In the genomic region with DNA sequence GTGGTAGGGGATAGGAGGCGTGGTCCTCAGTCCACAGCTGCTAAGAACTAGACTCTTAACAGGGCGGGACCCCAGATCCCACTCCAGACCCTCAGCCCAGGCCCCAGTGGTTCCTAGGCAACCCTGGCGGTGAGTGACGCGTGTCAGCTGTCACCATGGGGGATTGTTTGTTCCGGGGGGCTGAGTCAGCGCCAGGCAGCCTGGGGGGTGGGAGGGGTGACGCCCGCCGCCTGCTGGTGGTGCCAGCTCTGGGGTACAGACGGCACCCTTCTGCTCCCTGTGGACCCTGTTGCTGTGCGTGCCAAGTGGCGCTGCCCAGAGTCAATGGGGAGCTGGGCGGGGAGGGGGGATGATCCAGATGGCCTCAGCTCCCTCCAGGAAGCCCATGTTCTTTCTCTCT, we compare ENCODE assay signal across 23 cellular contexts. TPM values are rescaled to one million over a fixed set of nuclear protein-coding genes. Genes with fewer than 3 reads are reported as not detected.
DNase-seq lines count a peak whose midpoint lies in the region; FAIRE-seq and TF ChIP-seq lines count a peak whose summit lies in the region.
"Had no signal": no experiment of that assay in that cellular context is flagged by ENCODE, and none has a peak within 500 bp of the region (broad histone marks: within the 10 kb centered on the region; RNA-seq: fewer than 3 reads in every experiment).

No MANE protein-coding gene starts in this region.

- no peak overlapping the region for H3K4me3 Mint-ChIP-seq in astrocyte (ENCODE audit: unreplicated experiment)
- H3K4me3 Mint-ChIP-seq: activated CD8-positive, alpha-beta T cell treated with anti-CD3 and anti-CD28 coated beads, Interleukin-2, amount 10 ng/mL, durations not matched to agents 7 days and 5 days; activated naive CD8-positive, alpha-beta T cell treated with anti-CD3 and anti-CD28 coated beads for 36 hours; B cell had no signal

- no peaks in the 10 kb centered on the region for H3K9me3 Mint-ChIP-seq in astrocyte (ENCODE audit: unreplicated experiment)
- H3K9me3 Mint-ChIP-seq: activated naive CD8-positive, alpha-beta T cell treated with anti-CD3 and anti-CD28 coated beads for 36 hours; H9; T-cell had no signal

- H2AFZ ChIP-seq in astrocyte (ENCODE audit: low read depth, low read length) (no peak overlapping the region), neural cell (ENCODE audit: low read depth, low read length) (no peak overlapping the region)
- H2AFZ ChIP-seq: parathyroid adenoma had no signal

- TF ChIP-seq EP300 in neural cell (conservative IDR thresholded peaks at IDR 0.05; ENCODE audit: poor library complexity, severe bottlenecking) (no peak), sigmoid colon (IDR thresholded peaks at IDR 0.05) (no peak)

- H3K79me2 ChIP-seq in astrocyte (ENCODE audit: insufficient read depth, low read length), result peaks cover 9% of the 10 kb centered on the region
- peaks cover 58% of the 10 kb centered on the region for H3K79me2 ChIP-seq in neural cell (replicated peaks; ENCODE audit: insufficient read depth, low read length)
- H3K79me2 ChIP-seq: parathyroid adenoma had no signal

- no peak for TF ChIP-seq RAD21 in neural cell (conservative IDR thresholded peaks at IDR 0.05)

- peaks cover 0 to 20% (median 11%) of the 10 kb centered on the region in 11 experiments; a peak in 13 of 22 replicates for H3K27me3 ChIP-seq in BLaER1 treated with 17β-estradiol and CSF1 and Interleukin-3, amounts not matched to agents 10 nM and 100 nM
- H3K27me3 ChIP-seq in astrocyte (ENCODE audit: insufficient read depth, low read length) (no peaks in the 10 kb centered on the region), neural cell (ENCODE audit: insufficient read depth, low read depth, low read length) (no peaks in the 10 kb centered on the region), sigmoid colon (no peaks in the 10 kb centered on the region)
- H3K27me3 ChIP-seq: suprapubic skin had no signal

- H3K4me1 Mint-ChIP-seq in astrocyte (ENCODE audit: low read depth, unreplicated experiment), result peaks cover 4% of the 10 kb centered on the region

- no peak overlapping the region for H3K27ac Mint-ChIP-seq in astrocyte (ENCODE audit: unreplicated experiment)
- H3K27ac Mint-ChIP-seq: activated naive CD8-positive, alpha-beta T cell treated with anti-CD3 and anti-CD28 coated beads for 36 hours; H9; T-cell had no signal

- no peak for TF ChIP-seq POLR2A in sigmoid colon (IDR thresholded peaks at IDR 0.05)

- H3K4me1 ChIP-seq in BLaER1 treated with 17β-estradiol and CSF1 and Interleukin-3, amounts not matched to agents 10 nM and 100 nM, result peaks cover 18 to 74% (median 61%) of the 10 kb centered on the region in 10 experiments
- peaks cover 18% of the 10 kb centered on the region for H3K4me1 ChIP-seq in astrocyte (ENCODE audit: insufficient read depth, low read length)
- H3K4me1 ChIP-seq in sigmoid colon, result peaks cover 0 to 30% (median 28%) of the 10 kb centered on the region in 4 donors
- H3K4me1 ChIP-seq: parathyroid adenoma had no signal

- H3K9me2 ChIP-seq in neural cell (ENCODE audit: insufficient read depth, low read length), result no peaks in the 10 kb centered on the region

- H3K9ac ChIP-seq in BLaER1 treated with 17β-estradiol and CSF1 and Interleukin-3, amounts not matched to agents 10 nM and 100 nM, result 0 out of 22 replicates have a peak overlapping the region, but pooled peaks of 1 of the 11 experiments have one; percentile 2
- H3K9ac ChIP-seq in astrocyte (ENCODE audit: low read length) (no peak overlapping the region), neural cell (ENCODE audit: low read length) (peak overlapping the region; percentile 99)
- H3K9ac ChIP-seq: parathyroid adenoma had no signal

- 88 to 89% methylated on average over 14 of the region's 14 CpGs for WGBS in sigmoid colon, 2 donors

- peaks cover 34 to 94% (median 70%) of the 10 kb centered on the region in 11 experiments for H4K20me1 ChIP-seq in BLaER1 treated with 17β-estradiol and CSF1 and Interleukin-3, amounts not matched to agents 10 nM and 100 nM
- H4K20me1 ChIP-seq in astrocyte (ENCODE audit: insufficient read depth, low read length), result peaks cover 67% of the 10 kb centered on the region
- peaks cover 8% of the 10 kb centered on the region for H4K20me1 ChIP-seq in neural cell (ENCODE audit: insufficient read depth)

- H3K36me3 ChIP-seq in BLaER1 treated with 17β-estradiol and CSF1 and Interleukin-3, amounts not matched to agents 10 nM and 100 nM, result peaks cover 10 to 30% (median 24%) of the 10 kb centered on the region in 11 experiments
- no peaks in the 10 kb centered on the region for H3K36me3 ChIP-seq in astrocyte (ENCODE audit: insufficient read depth, low read length)
- H3K36me3 ChIP-seq in neural cell (ENCODE audit: insufficient read depth, low read length), result no peaks in the 10 kb centered on the region
- H3K36me3 ChIP-seq in sigmoid colon, result peaks cover 0 to 22% (median 6%) of the 10 kb centered on the region in 4 donors

- peak; percentile 69 for FAIRE-seq in HTR-8/SVneo (lab: Jason Lieb, UNC)
- no peak for FAIRE-seq in astrocyte (lab: Jason Lieb, UNC)

- no peak for TF ChIP-seq CTCF in astrocyte (IDR thresholded peaks at IDR 0.05; ENCODE audit: insufficient read depth, low read depth, low read length)
- TF ChIP-seq CTCF in neural cell (IDR thresholded peaks at IDR 0.05; ENCODE audit: poor library complexity, severe bottlenecking), result no peak
- TF ChIP-seq CTCF in sigmoid colon (IDR thresholded peaks at IDR 0.05), result no peak

- intact Hi-C loops in sigmoid colon (cut with DNase I), result no loop called here

- peaks cover 2% of the 10 kb centered on the region for H3K36me3 Mint-ChIP-seq in astrocyte (ENCODE audit: low read depth, unreplicated experiment)

- no peaks in the 10 kb centered on the region for H3K27me3 Mint-ChIP-seq in astrocyte (ENCODE audit: low read depth, unreplicated experiment)
- H3K27me3 Mint-ChIP-seq: T-cell had no signal

- H3F3A ChIP-seq in neural cell (ENCODE audit: insufficient read depth, low read length, poor library complexity, severe bottlenecking), result peaks cover 4% of the 10 kb centered on the region

- DNase-seq in HTR-8/SVneo (ENCODE audit: insufficient read length, low spot score) (no peak), astrocyte (ENCODE audit: low read depth) (no peak), T-helper 9 cell (no peak), NCI-H345 treated with DMSO at 0.1 percent for 48 hours (lab: John Stamatoyannopoulos, UW; ENCODE audit: unreplicated experiment) (no peak), NAMALWA (ENCODE audit: low spot score) (no peak), sigmoid colon (no peak)
- DNase-seq: activated CD8-positive, alpha-beta T cell treated with anti-CD3 and anti-CD28 coated beads, Interleukin-2, amount 10 ng/mL, durations not matched to agents 7 days and 5 days; activated naive CD8-positive, alpha-beta T cell treated with anti-CD3 and anti-CD28 coated beads for 36 hours; DMS153; esophagus squamous epithelium; H9; left ventricle myocardium superior; NCI-H2029; stimulated activated CD4-positive, alpha-beta T cell treated with anti-CD3 and anti-CD28 coated beads, Interleukin-4, amount 100 ng/mL, for 4 hours; stimulated activated CD8-positive, alpha-beta memory T cell treated with anti-CD3 and anti-CD28 coated beads, Interleukin-4, amount 100 ng/mL, for 48 hours; T-cell; WERI-Rb-1 had no signal

- H3K9me3 ChIP-seq in BLaER1 treated with 17β-estradiol and CSF1 and Interleukin-3, amounts not matched to agents 10 nM and 100 nM (replicated peaks in 1 of 11), result no peaks in the 10 kb centered on the region
- H3K9me3 ChIP-seq in astrocyte (ENCODE audit: insufficient read depth, low read depth, low read length) (no peaks in the 10 kb centered on the region), neural cell (ENCODE audit: low read length) (no peaks in the 10 kb centered on the region), sigmoid colon (no peaks in the 10 kb centered on the region)
- H3K9me3 ChIP-seq: esophagus squamous epithelium, suprapubic skin had no signal

- peak overlapping the region in 9 of 11 experiments; percentile 21 to 79 (median 50); a peak in 17 of 22 replicates for H3K4me2 ChIP-seq in BLaER1 treated with 17β-estradiol and CSF1 and Interleukin-3, amounts not matched to agents 10 nM and 100 nM
- H3K4me2 ChIP-seq in astrocyte (ENCODE audit: low read length) (peak overlapping the region; percentile 17), neural cell (ENCODE audit: low read length) (peak overlapping the region; percentile 77)

- H3K27ac ChIP-seq in BLaER1 treated with 17β-estradiol and CSF1 and Interleukin-3, amounts not matched to agents 10 nM and 100 nM, result no peak overlapping the region
- H3K27ac ChIP-seq in astrocyte (ENCODE audit: low read depth, low read length) (no peak overlapping the region), neural cell (ENCODE audit: low read length) (peak overlapping the region; percentile 98), sigmoid colon (no peak overlapping the region)
- H3K27ac ChIP-seq: esophagus squamous epithelium, parathyroid adenoma, suprapubic skin, WERI-Rb-1 had no signal

- no peak overlapping the region for H3K4me3 ChIP-seq in BLaER1 treated with 17β-estradiol and CSF1 and Interleukin-3, amounts not matched to agents 10 nM and 100 nM
- H3K4me3 ChIP-seq in astrocyte (ENCODE audit: insufficient read depth, low read depth, low read length), result no peak overlapping the region
- H3K4me3 ChIP-seq in neural cell (ENCODE audit: low read length), result peak overlapping the region; percentile 76
- no peak overlapping the region for H3K4me3 ChIP-seq in sigmoid colon
- H3K4me3 ChIP-seq: esophagus squamous epithelium, suprapubic skin had no signal

TF ChIP-seq in neural cell, 6 proteins besides CTCF, POLR2A, EP300 and RAD21 (continues in another document):
- TF ChIP-seq SMC3 (conservative IDR thresholded peaks at IDR 0.05; ENCODE audit: poor library complexity) (no peak), POLR2AphosphoS5 (IDR thresholded peaks at IDR 0.05) (no peak)

RNA-seq across cellular contexts. Expression of a gene that starts 2.5 kb away (rescaled TPM):
- total RNA-seq in astrocyte, result 12.2 and 12.3 TPM in 2 replicates
- 47.9 and 54.5 TPM in 2 replicates for polyA plus RNA-seq in neural cell
- 63.8 and 84.4 TPM in 2 replicates for polyA minus RNA-seq in neural cell
- 1 to 10 TPM in 1 of 4 donors, not detected in 3; 1.7 TPM for total RNA-seq in sigmoid colon
- polyA plus RNA-seq in sigmoid colon, result under 1 TPM in 1 of 3 donors, not detected in 2; 0.63 TPM
- total RNA-seq: left ventricle myocardium superior, skeletal muscle tissue had no signal

RNA-seq across cellular contexts. Expression of a gene that starts 8.5 kb away (rescaled TPM):
- total RNA-seq in astrocyte (129 and 159 TPM in 2 replicates), sigmoid colon (10 to 100 TPM; 43.5 to 72.4 (median 61.9) TPM)
- polyA plus RNA-seq in neural cell (40.3 and 51.2 TPM in 2 replicates), sigmoid colon (100 to 1,000 TPM in 1 of 3 donors, 10 to 100 TPM in 2; 30.3 to 104 (median 45.0) TPM)
- polyA minus RNA-seq in neural cell, result 19.8 and 21.9 TPM in 2 replicates

RNA-seq across cellular contexts. Expression of a gene that starts 11.3 kb away (rescaled TPM):
- 1.8 and 2.0 TPM in 2 replicates for total RNA-seq in astrocyte
- 5.3 and 8.4 TPM in 2 replicates for polyA plus RNA-seq in neural cell
- 6.3 and 7.3 TPM in 2 replicates for polyA minus RNA-seq in neural cell
- total RNA-seq in sigmoid colon, result under 1 TPM in 2 of 4 donors, not detected in 2; 0.27 to 0.36 TPM
- polyA plus RNA-seq in sigmoid colon, result under 1 TPM in 1 of 3 donors, not detected in 2; 0.36 TPM
- total RNA-seq: activated CD8-positive, alpha-beta T cell treated with anti-CD3 and anti-CD28 coated beads, Interleukin-2, amount 10 ng/mL, durations not matched to agents 7 days and 5 days; activated naive CD8-positive, alpha-beta T cell treated with anti-CD3 and anti-CD28 coated beads for 36 hours; esophagus squamous epithelium; skeletal muscle tissue; suprapubic skin had no signal

RNA-seq across cellular contexts. Expression of a gene that starts 12.0 kb away (rescaled TPM):
- total RNA-seq in astrocyte (109 and 120 TPM in 2 replicates), sigmoid colon (10 to 100 TPM; 65.4 to 93.7 (median 77.3) TPM)
- polyA plus RNA-seq in neural cell (27.2 and 27.9 TPM in 2 replicates), sigmoid colon (100 to 1,000 TPM; 196 to 286 (median 243) TPM)
- 24.8 and 29.9 TPM in 2 replicates for polyA minus RNA-seq in neural cell

RNA-seq across cellular contexts. Expression of a gene that starts 22.9 kb away (rescaled TPM):
- total RNA-seq in astrocyte (43.1 and 44.8 TPM in 2 replicates), sigmoid colon (10 to 100 TPM; 16.1 to 29.9 (median 24.1) TPM)
- polyA plus RNA-seq in neural cell (45.6 and 49.6 TPM in 2 replicates), sigmoid colon (10 to 100 TPM in 1 of 3 donors, 1 to 10 TPM in 2; 5.4 to 20.5 (median 6.5) TPM)
- 60.3 and 76.2 TPM in 2 replicates for polyA minus RNA-seq in neural cell

Comparison
In these comparisons a context has a peak if more than half of its experiments do, and no peak if none do; other contexts are left out.
1. H3K4me2 ChIP-seq: peak in every context shown above with its lines; median percentile 77 in neural cell; 50 in BLaER1 treated with 17β-estradiol and CSF1 and Interleukin-3, amounts not matched to agents 10 nM and 100 nM; 17 in astrocyte.